8 cellular contexts compared by ENCODE assay signal in genomic region chr18:26460449-26461091, GRCh38.
DNase-seq lines count a peak whose midpoint lies in the region; ATAC-seq lines count a peak whose summit lies in the region.

No MANE protein-coding gene starts in this region.

- peak; percentile 74 for ATAC-seq in HG03095 (IDR thresholded peaks at IDR 0.05; ENCODE audit: unreplicated experiment)

- DNase-seq in DMS53 (lab: John Stamatoyannopoulos, UW) = peak; percentile 83
- no peak for DNase-seq in DMS53 treated with DMSO at 0.1 percent for 48 hours (lab: John Stamatoyannopoulos, UW; ENCODE audit: unreplicated experiment)
- DNase-seq in OCI-M1 (lab: John Stamatoyannopoulos, UW) = peak; percentile 24
- peak; percentile 29 for DNase-seq in pulmonary artery endothelial cell (ENCODE audit: low read depth, low spot score)
- DNase-seq in activated naive CD4-positive, alpha-beta T cell (lab: John Stamatoyannopoulos, UW) = no peak
- no peak for DNase-seq in CD1c-positive myeloid dendritic cell (ENCODE audit: extremely low spot score)
- DNase-seq in NAMALWA (ENCODE audit: low spot score) = no peak

Comparison
In these comparisons a context has a peak if more than half of its experiments do, and no peak if none do; other contexts are left out.
1. DNase-seq: peak in DMS53 (single experiment), OCI-M1 (single experiment) and pulmonary artery endothelial cell (single experiment); none in DMS53 treated with DMSO at 0.1 percent for 48 hours (single experiment), activated naive CD4-positive, alpha-beta T cell (0 of 4), CD1c-positive myeloid dendritic cell (single experiment) and NAMALWA (single experiment).